Comparison of ENCODE assay signal across 8 cellular contexts in the genomic region with DNA sequence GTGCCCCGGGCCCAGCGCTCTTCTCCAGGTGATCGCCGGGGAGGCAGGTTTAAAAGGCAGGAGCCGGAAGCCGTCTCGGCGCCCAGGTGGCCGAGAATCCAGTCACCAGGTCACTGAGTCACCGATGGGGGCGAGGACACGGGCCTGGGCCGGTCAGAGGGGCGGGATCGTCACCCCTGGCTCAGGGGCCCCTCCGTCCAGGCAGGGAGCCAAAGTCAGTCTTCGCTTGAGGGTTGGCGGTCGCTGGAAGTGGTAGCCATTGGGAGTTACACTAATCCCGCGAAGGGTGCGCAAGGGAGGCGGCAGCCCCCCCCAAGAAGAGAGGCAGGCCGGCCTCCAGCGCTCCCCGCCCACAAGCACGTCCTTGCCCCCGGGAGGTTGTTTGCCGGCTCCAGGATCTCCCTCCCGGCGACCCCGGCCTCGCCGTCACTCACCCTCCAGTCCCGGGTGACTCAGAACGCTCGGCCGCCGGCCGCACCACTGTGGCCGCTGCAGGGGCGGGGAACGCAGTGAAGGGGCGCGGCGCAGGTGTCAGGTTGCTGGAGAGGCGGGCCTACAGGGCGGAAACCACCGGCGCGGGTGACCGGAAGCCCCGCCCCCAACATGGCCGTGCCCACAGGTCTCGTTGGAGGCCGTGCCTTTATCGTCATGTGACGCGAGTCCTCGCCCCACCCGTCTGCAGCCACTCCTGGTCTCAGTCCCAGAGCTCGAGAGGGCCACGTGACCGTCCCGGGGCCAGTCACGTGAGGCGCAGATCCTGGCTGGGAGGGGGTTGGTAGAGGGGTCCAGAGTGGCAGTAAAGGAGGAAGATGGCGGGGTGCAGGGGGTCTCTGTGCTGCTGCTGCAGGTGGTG. TPM values are rescaled to one million over a fixed set of nuclear protein-coding genes. Genes with fewer than 3 reads are reported as not detected.
DNase-seq lines count a peak whose midpoint lies in the region; ATAC-seq and TF ChIP-seq lines count a peak whose summit lies in the region.

A gene with protein sequence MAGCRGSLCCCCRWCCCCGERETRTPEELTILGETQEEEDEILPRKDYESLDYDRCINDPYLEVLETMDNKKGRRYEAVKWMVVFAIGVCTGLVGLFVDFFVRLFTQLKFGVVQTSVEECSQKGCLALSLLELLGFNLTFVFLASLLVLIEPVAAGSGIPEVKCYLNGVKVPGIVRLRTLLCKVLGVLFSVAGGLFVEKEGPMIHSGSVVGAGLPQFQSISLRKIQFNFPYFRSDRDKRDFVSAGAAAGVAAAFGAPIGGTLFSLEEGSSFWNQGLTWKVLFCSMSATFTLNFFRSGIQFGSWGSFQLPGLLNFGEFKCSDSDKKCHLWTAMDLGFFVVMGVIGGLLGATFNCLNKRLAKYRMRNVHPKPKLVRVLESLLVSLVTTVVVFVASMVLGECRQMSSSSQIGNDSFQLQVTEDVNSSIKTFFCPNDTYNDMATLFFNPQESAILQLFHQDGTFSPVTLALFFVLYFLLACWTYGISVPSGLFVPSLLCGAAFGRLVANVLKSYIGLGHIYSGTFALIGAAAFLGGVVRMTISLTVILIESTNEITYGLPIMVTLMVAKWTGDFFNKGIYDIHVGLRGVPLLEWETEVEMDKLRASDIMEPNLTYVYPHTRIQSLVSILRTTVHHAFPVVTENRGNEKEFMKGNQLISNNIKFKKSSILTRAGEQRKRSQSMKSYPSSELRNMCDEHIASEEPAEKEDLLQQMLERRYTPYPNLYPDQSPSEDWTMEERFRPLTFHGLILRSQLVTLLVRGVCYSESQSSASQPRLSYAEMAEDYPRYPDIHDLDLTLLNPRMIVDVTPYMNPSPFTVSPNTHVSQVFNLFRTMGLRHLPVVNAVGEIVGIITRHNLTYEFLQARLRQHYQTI (plus strand): TSS at position 738 of the 853 bp plus-strand sequence. CDS start 72 bp downstream, at position 810.
A gene (minus strand): TSS at position 511 of the 853 bp plus-strand sequence. CDS start 2,848 bp downstream, outside the sequence.

- H3K4me1 ChIP-seq in NT2/D1 (ENCODE audit: insufficient read depth, insufficient read length) = peaks cover 9% of the 10 kb centered on the region
- H3K4me1 ChIP-seq in endodermal cell (ENCODE audit: control insufficient read depth, insufficient read depth, low read length) = peaks cover 18% of the 10 kb centered on the region
- peaks cover 17% of the 10 kb centered on the region for H3K4me1 ChIP-seq in mesodermal cell (ENCODE audit: control insufficient read depth, insufficient read depth, low read length, poor library complexity, severe bottlenecking)

- peak within 1 kb of the TSS; percentile 99 for H3K27ac Mint-ChIP-seq in endodermal cell

- H3K27me3 ChIP-seq in NT2/D1 (ENCODE audit: insufficient read depth, insufficient read length) (no peaks in the 10 kb centered on the region), endodermal cell (ENCODE audit: control insufficient read depth, insufficient read depth, low read length, poor library complexity, severe bottlenecking) (no peaks in the 10 kb centered on the region)

- H3K27ac ChIP-seq in endodermal cell (ENCODE audit: low read depth, low read length) (peak within 1 kb of the TSS; percentile 72), mesodermal cell (ENCODE audit: low read depth, low read length, severe bottlenecking) (peak within 1 kb of the TSS; percentile 90)

- H3K4me1 Mint-ChIP-seq in endodermal cell = peaks cover 37% of the 10 kb centered on the region

- peak within 1 kb of the TSS; percentile 97 for H3K4me3 Mint-ChIP-seq in endodermal cell

- H3K9ac ChIP-seq in NT2/D1 (ENCODE audit: insufficient read length, low read depth) = peak within 1 kb of the TSS; percentile 89
- H3K9ac ChIP-seq in endodermal cell (ENCODE audit: extremely low read depth, low read length, poor library complexity, severe bottlenecking) = peak within 1 kb of the TSS; percentile 84

- ATAC-seq in GM21381 (IDR thresholded peaks at IDR 0.05; ENCODE audit: unreplicated experiment) = peak; percentile 83

- H3K4me3 ChIP-seq in NT2/D1 (ENCODE audit: insufficient read length, low read depth) (peak within 1 kb of the TSS; percentile 81), endodermal cell (ENCODE audit: low read length) (peak within 1 kb of the TSS; percentile 98), mesodermal cell (ENCODE audit: extremely low read depth, insufficient read depth, low read length, poor library complexity, severe bottlenecking) (peak within 1 kb of the TSS; percentile 95)

- H3K9me3 ChIP-seq in NT2/D1 (ENCODE audit: insufficient read depth, low read length) (no peaks in the 10 kb centered on the region), endodermal cell (ENCODE audit: control insufficient read depth, low read length) (no peaks in the 10 kb centered on the region), mesodermal cell (ENCODE audit: control insufficient read depth, low read length) (no peaks in the 10 kb centered on the region)

- DNase-seq in COR-L47 (lab: John Stamatoyannopoulos, UW) = peak; percentile 99
- DNase-seq in HUDEP-2 (lab: John Stamatoyannopoulos, UW; ENCODE audit: unreplicated experiment in 76 of 76) = peak; percentile 78 to 99 (median 98)
- DNase-seq in NT2/D1 (ENCODE audit: low read depth, low spot score) = peak; percentile 95
- peak; percentile 92 for DNase-seq in activated CD8-positive, alpha-beta memory T cell treated with anti-CD3 and anti-CD28 coated beads, Interleukin-2, amount 50 U/mL, for 1 hour (ENCODE audit: extremely low read depth)
- DNase-seq in endodermal cell = peak; percentile 100
- peak; percentile 95 to 96 for DNase-seq in stimulated activated CD8-positive, alpha-beta memory T cell treated with anti-CD3 and anti-CD28 coated beads, Interleukin-15, amount 100 ng/mL, for 4 hours (ENCODE audit: low read depth in 2 of 2)

- WGBS in endodermal cell (ENCODE audit: insufficient coverage in 1 of 2, insufficient read length in 1 of 2), 2 experiments = 0 to 1% methylated on average over 21 to 68 of the region's 68 CpGs
- WGBS in mesodermal cell (ENCODE audit: insufficient coverage in 2 of 2), 2 experiments = 0% methylated on average over 50 of the region's 68 CpGs

- no peak for TF ChIP-seq CTCF in endodermal cell (conservative IDR thresholded peaks at IDR 0.05)

- peaks cover 29% of the 10 kb centered on the region for H3K36me3 Mint-ChIP-seq in endodermal cell (ENCODE audit: low read depth)

- no peaks in the 10 kb centered on the region for H3K27me3 Mint-ChIP-seq in endodermal cell (ENCODE audit: insufficient read depth)

- H3K36me3 ChIP-seq in NT2/D1 (ENCODE audit: insufficient read depth, insufficient read length, low read length) (peaks cover 37% of the 10 kb centered on the region), endodermal cell (ENCODE audit: control insufficient read depth, insufficient read depth, low read length) (peaks cover 37% of the 10 kb centered on the region), mesodermal cell (ENCODE audit: control insufficient read depth, insufficient read depth, low read length) (peaks cover 40% of the 10 kb centered on the region)

- no peaks in the 10 kb centered on the region for H3K9me3 Mint-ChIP-seq in endodermal cell

RNA-seq across cellular contexts. Expression of the first gene that starts in this region (rescaled TPM):
- 10 to 100 TPM; 29.6 to 31.5 TPM for total RNA-seq in endodermal cell
- polyA plus RNA-seq in endodermal cell (2013, experiment 1 of 2) = 27.6 TPM
- 29.3 TPM for polyA plus RNA-seq in endodermal cell (2013, experiment 2 of 2)
- 37.3 TPM for polyA plus RNA-seq in mesodermal cell (2013, experiment 1 of 2)
- 30.5 TPM for polyA plus RNA-seq in mesodermal cell (2013, experiment 2 of 2)

RNA-seq across cellular contexts. Expression of the second gene that starts in this region (rescaled TPM):
- 10 to 100 TPM; 22.3 to 30.0 TPM for total RNA-seq in endodermal cell
- 15.8 TPM for polyA plus RNA-seq in endodermal cell (2013, experiment 1 of 2)
- 14.0 TPM for polyA plus RNA-seq in endodermal cell (2013, experiment 2 of 2)
- 8.8 TPM for polyA plus RNA-seq in mesodermal cell (2013, experiment 1 of 2)
- polyA plus RNA-seq in mesodermal cell (2013, experiment 2 of 2) = 8.8 TPM

Comparison
In these comparisons a context has a peak if more than half of its experiments do, and no peak if none do; other contexts are left out.
1. Peak in every context shown above with its lines: DNase-seq, ATAC-seq, H3K4me3 ChIP-seq and H3K27ac ChIP-seq.